Comparison of ENCODE assay signal across 8 cellular contexts in genomic region chr1:12231276-12231595, GRCh38. TPM values are rescaled to one million over a fixed set of nuclear protein-coding genes. Genes with fewer than 3 reads are reported as not detected.
DNase-seq lines count a peak whose midpoint lies in the region; ATAC-seq, FAIRE-seq and TF ChIP-seq lines count a peak whose summit lies in the region.

No MANE protein-coding gene starts in this region.

- no peak overlapping the region for H4K8ac ChIP-seq in H9 (replicated peaks; ENCODE audit: insufficient read length, low read depth, low read length)

- peak overlapping the region; percentile 98 for H3K4me3 ChIP-seq in skeletal muscle satellite cell (ENCODE audit: low read length)

- H3K23me2 ChIP-seq in H9 (ENCODE audit: insufficient read length, low read depth, low read length, poor library complexity, severe bottlenecking), result peaks cover 8% of the 10 kb centered on the region

- no peak overlapping the region for H2BK120ac ChIP-seq in H9 (ENCODE audit: low read depth, low read length, poor library complexity, severe bottlenecking)

- WGBS in H9 (ENCODE audit: extremely low coverage, insufficient read length, low lambda C conversion rate), result no CpG with 5 or more reads among the region's 4 CpGs

- no peak overlapping the region for H3K56ac ChIP-seq in H9 (ENCODE audit: insufficient read length, low read depth, low read length)

- H3K9me3 Mint-ChIP-seq in H9, result no peaks in the 10 kb centered on the region; a peak in 1 of 5 replicates
- H3K9me3 Mint-ChIP-seq in activated CD8-positive, alpha-beta T cell treated with anti-CD3 and anti-CD28 coated beads, Interleukin-2, amount 10 ng/mL, durations not matched to agents 7 days and 5 days (ENCODE audit: insufficient read depth), result no peaks in the 10 kb centered on the region

- H3K4ac ChIP-seq in H9 (ENCODE audit: low read depth, low read length), result no peak overlapping the region

- H3K14ac ChIP-seq in H9 (ENCODE audit: insufficient read depth, low read length), result no peak overlapping the region

- no peak overlapping the region for H3K27ac Mint-ChIP-seq in H9
- H3K27ac Mint-ChIP-seq in activated CD8-positive, alpha-beta T cell treated with anti-CD3 and anti-CD28 coated beads, Interleukin-2, amount 10 ng/mL, durations not matched to agents 7 days and 5 days, result no peak overlapping the region

- H3K4me1 Mint-ChIP-seq in H9, result peaks cover 14 to 15% of the 10 kb centered on the region in 2 experiments
- H3K4me1 Mint-ChIP-seq in activated CD8-positive, alpha-beta T cell treated with anti-CD3 and anti-CD28 coated beads, Interleukin-2, amount 10 ng/mL, durations not matched to agents 7 days and 5 days (ENCODE audit: low read depth), result peaks cover 14% of the 10 kb centered on the region

- TF ChIP-seq CTCF in H9 (conservative IDR thresholded peaks at IDR 0.05), result no peak
- no peak for TF ChIP-seq CTCF in D721Med (IDR thresholded peaks at IDR 0.05; ENCODE audit: insufficient read depth, missing control alignments)

- H4K20me1 ChIP-seq in H9 (ENCODE audit: control insufficient read depth, insufficient read depth, insufficient read length), result no peaks in the 10 kb centered on the region

- peaks cover 8% of the 10 kb centered on the region for H3K36me3 ChIP-seq in skeletal muscle satellite cell (ENCODE audit: insufficient read depth, low read length)

- CTCF ChIA-PET in activated CD8-positive, alpha-beta T cell treated with anti-CD3 and anti-CD28 coated beads, Interleukin-2, amount 10 ng/mL, durations not matched to agents 7 days and 5 days (lab: Charles Lee), result interaction anchor here (1.5 to 6.9 kb wide), 2 partner anchors 106 to 121 kb away, joined by 3 to 55 read pairs; no protein-coding TSS in a partner anchor

- no peaks in the 10 kb centered on the region for H3K27me3 ChIP-seq in H9 (ENCODE audit: insufficient read depth, low read length)
- H3K27me3 ChIP-seq in skeletal muscle satellite cell (ENCODE audit: control insufficient read depth, insufficient read depth, low read length), result no peaks in the 10 kb centered on the region

- no peak for FAIRE-seq in D721Med (lab: Jason Lieb, UNC)

- H4K5ac ChIP-seq in H9 (ENCODE audit: insufficient read length, low read depth, low read length), result no peak overlapping the region

- no peak overlapping the region for H3T11ph ChIP-seq in H9 (ENCODE audit: low read length)

- no peaks in the 10 kb centered on the region; the same call in 1 of the 2 replicates for H3K79me2 ChIP-seq in H9 (ENCODE audit: insufficient read depth, low read length)

- no peak for ATAC-seq in activated CD8-positive, alpha-beta T cell treated with anti-CD3 and anti-CD28 coated beads, Interleukin-2, amount 10 ng/mL, durations not matched to agents 7 days and 5 days
- no peak for ATAC-seq in HG03139 (IDR thresholded peaks at IDR 0.05; ENCODE audit: unreplicated experiment)

- DNase-seq in H9, result no peak
- DNase-seq in activated CD8-positive, alpha-beta T cell treated with anti-CD3 and anti-CD28 coated beads, Interleukin-2, amount 10 ng/mL, durations not matched to agents 7 days and 5 days, result no peak
- peak; percentile 35 for DNase-seq in hepatic stellate cell (ENCODE audit: low spot score)
- no peak for DNase-seq in D721Med (ENCODE audit: insufficient read length, low spot score)
- no peak for DNase-seq in HuH-7 (ENCODE audit: low spot score)
- DNase-seq in GM03348 (ENCODE audit: low spot score), result no peak

- peaks cover 3% of the 10 kb centered on the region for H3K79me1 ChIP-seq in H9 (ENCODE audit: insufficient read depth, low read depth, low read length, poor library complexity, severe bottlenecking)

- no peak overlapping the region for H4K91ac ChIP-seq in H9 (ENCODE audit: insufficient read length, low read depth, low read length)

- no peak overlapping the region for H2AFZ ChIP-seq in H9 (ENCODE audit: low read length)

- H3K4me1 ChIP-seq in H9 (ENCODE audit: insufficient read depth, low read length) (peaks cover 2% of the 10 kb centered on the region; the same call in 1 of the 2 replicates), skeletal muscle satellite cell (ENCODE audit: control insufficient read depth, insufficient read depth, low read length) (peaks cover 10% of the 10 kb centered on the region)

- no peak overlapping the region for H3K27ac ChIP-seq in H9 (ENCODE audit: insufficient read length, low read depth, low read length)

- H2AK5ac ChIP-seq in H9 (ENCODE audit: insufficient read length, low read length), result no peak overlapping the region

- POLR2A ChIA-PET in activated CD8-positive, alpha-beta T cell treated with anti-CD3 and anti-CD28 coated beads, Interleukin-2, amount 10 ng/mL, durations not matched to agents 7 days and 5 days (lab: Charles Lee), result interaction anchor here (0.6 to 1.0 kb wide), 2 partner anchors 16 to 323 kb away, joined by 3 to 4 read pairs; no protein-coding TSS in a partner anchor

- H3K9me3 ChIP-seq in H9 (ENCODE audit: control insufficient read depth, low read depth, low read length) (no peaks in the 10 kb centered on the region), skeletal muscle satellite cell (replicated peaks; ENCODE audit: low read length) (no peaks in the 10 kb centered on the region)

- peaks cover 0 to 6% (median 5%) of the 10 kb centered on the region in 3 experiments; a peak in 5 of 7 replicates for H3K36me3 Mint-ChIP-seq in H9 (ENCODE audit: insufficient read depth in 1 of 3, low read depth in 3 of 3)
- H3K36me3 Mint-ChIP-seq in activated CD8-positive, alpha-beta T cell treated with anti-CD3 and anti-CD28 coated beads, Interleukin-2, amount 10 ng/mL, durations not matched to agents 7 days and 5 days (ENCODE audit: low read depth), result peaks cover 12% of the 10 kb centered on the region

- H3K27me3 Mint-ChIP-seq in H9 (ENCODE audit: low read depth), result no peaks in the 10 kb centered on the region
- H3K27me3 Mint-ChIP-seq in activated CD8-positive, alpha-beta T cell treated with anti-CD3 and anti-CD28 coated beads, Interleukin-2, amount 10 ng/mL, durations not matched to agents 7 days and 5 days (ENCODE audit: low read depth), result peaks cover 3% of the 10 kb centered on the region

- H3K23ac ChIP-seq in H9 (ENCODE audit: insufficient read length, low read depth, low read length), result no peak overlapping the region

- H3K4me3 Mint-ChIP-seq in H9, result peak overlapping the region; percentile 84 to 90
- H3K4me3 Mint-ChIP-seq in activated CD8-positive, alpha-beta T cell treated with anti-CD3 and anti-CD28 coated beads, Interleukin-2, amount 10 ng/mL, durations not matched to agents 7 days and 5 days, result peak overlapping the region; percentile 84

- no peak overlapping the region for H2BK15ac ChIP-seq in H9 (ENCODE audit: low read depth, low read length)

- no peak overlapping the region for H3K9ac ChIP-seq in H9 (ENCODE audit: extremely low read depth, insufficient read length, low read length)
- H3K9ac ChIP-seq in skeletal muscle satellite cell (ENCODE audit: low read depth, low read length), result peak overlapping the region; percentile 97

- H3K4me2 ChIP-seq in H9 (ENCODE audit: insufficient read depth, insufficient read length, low read length), result peak overlapping the region; percentile 87
- peak overlapping the region; percentile 84 for H3K4me2 ChIP-seq in skeletal muscle satellite cell (ENCODE audit: low read length)

- H3K18ac ChIP-seq in H9 (ENCODE audit: insufficient read length, low read depth, low read length), result no peak overlapping the region

- H2BK5ac ChIP-seq in H9 (ENCODE audit: insufficient read length, low read length), result no peak overlapping the region

- no peak overlapping the region for H2BK12ac ChIP-seq in H9 (ENCODE audit: insufficient read length, low read depth, low read length)

- no peak overlapping the region for H2BK20ac ChIP-seq in H9 (ENCODE audit: low read depth, low read length, poor library complexity, severe bottlenecking)

RNA-seq across cellular contexts. Expression of gene VPS13D, which starts 1.4 kb away (rescaled TPM):
- total RNA-seq in H9 (2021), result 18.8 and 20.2 TPM in 2 replicates
- 10 to 100 TPM; 32.5 to 39.9 TPM for total RNA-seq in activated CD8-positive, alpha-beta T cell treated with anti-CD3 and anti-CD28 coated beads, Interleukin-2, amount 10 ng/mL, durations not matched to agents 7 days and 5 days
- total RNA-seq in skeletal muscle satellite cell (2012; rRNA removed), result 21.4 and 25.1 TPM in 2 replicates
